1 cellular context compared by ENCODE assay signal in genomic region chr19:55014714-55015113, GRCh38.
TF ChIP-seq lines count a peak whose summit lies in the region.

No MANE protein-coding gene starts in this region.

TF ChIP-seq in SK-N-SH treated with all-trans-retinoic acid at 6 μM for 48 hours, 23 proteins besides CTCF, POLR2A, EP300 and RAD21 (continued from another document):
- TF ChIP-seq PPARA (CRISPR knock-in tag; IDR thresholded peaks at IDR 0.05; ENCODE audit: borderline replicate concordance) (no peak), ZNF8 (CRISPR knock-in tag; IDR thresholded peaks at IDR 0.05) (no peak)
